ENCODE assay signal across 33 cellular contexts in the genomic region with DNA sequence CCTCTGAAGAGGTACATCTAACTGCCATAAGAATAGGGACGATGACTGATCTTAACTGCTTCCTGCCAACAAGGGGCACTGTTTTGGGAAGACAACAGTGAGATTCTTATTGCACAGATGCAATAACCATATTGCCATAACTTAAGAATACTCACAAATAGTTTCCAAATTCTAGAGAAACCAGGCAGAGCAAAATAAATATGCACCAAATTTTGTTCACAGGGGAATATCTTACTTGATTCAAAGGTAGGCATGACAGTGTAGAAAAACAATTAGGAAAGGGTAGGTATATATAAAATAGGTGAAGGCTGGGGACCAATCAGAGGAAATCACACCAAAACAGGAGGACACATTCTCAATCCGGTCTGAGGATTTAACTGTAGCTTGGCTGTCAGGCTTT. TPM values are rescaled to one million over a fixed set of nuclear protein-coding genes. Genes with fewer than 3 reads are reported as not detected.
"Had no signal": no experiment of that assay in that cellular context is flagged by ENCODE, and none has a peak within 500 bp of the region (broad histone marks: within the 10 kb centered on the region; RNA-seq: fewer than 3 reads in every experiment).

No MANE protein-coding gene starts in this region.

- H3K27me3 Mint-ChIP-seq: activated B cell treated with CpG ODN at 0.5 μM for 24 hours; activated CD4-positive, alpha-beta memory T cell treated with anti-CD3 and anti-CD28 coated beads for 36 hours; activated CD4-positive, alpha-beta T cell treated with anti-CD3 and anti-CD28 coated beads, Interleukin-2, amount 10 ng/mL, durations not matched to agents 24 days and 14 days; activated naive CD8-positive, alpha-beta T cell treated with anti-CD3 and anti-CD28 coated beads for 36 hours; activated T-cell treated with anti-CD3 and anti-CD28 coated beads, Interleukin-2, amount 50 U/mL, for 24 hours had no signal

- H3K27ac Mint-ChIP-seq: activated B cell treated with CpG ODN at 0.5 μM for 24 hours; activated CD4-positive, alpha-beta memory T cell treated with anti-CD3 and anti-CD28 coated beads for 36 hours; activated CD4-positive, alpha-beta T cell treated with anti-CD3 and anti-CD28 coated beads, Interleukin-2, amount 10 ng/mL, durations not matched to agents 24 days and 14 days; activated CD8-positive, alpha-beta memory T cell treated with anti-CD3 and anti-CD28 coated beads, Interleukin-2, amount 10 ng/mL, durations not matched to agents 7 days and 5 days; activated CD8-positive, alpha-beta T cell treated with anti-CD3 and anti-CD28 coated beads for 36 hours; activated naive CD4-positive, alpha-beta T cell treated with anti-CD3 and anti-CD28 coated beads for 36 hours; activated naive CD4-positive, alpha-beta T cell treated with anti-CD3 and anti-CD28 coated beads, Interleukin-2, amount 50 U/mL, for 72 hours; activated naive CD8-positive, alpha-beta T cell treated with anti-CD3 and anti-CD28 coated beads for 36 hours; activated T-cell treated with anti-CD3 and anti-CD28 coated beads, Interleukin-2, amount 50 U/mL, for 24 hours; T-helper 1 cell treated with Interleukin-12 subunit alpha and Interleukin-12 subunit beta and Interleukin-4 antibody, amounts not matched to agents 30 μg/mL and 1 μg/mL, for 36 hours; T-helper 2 cell treated with Interferon-gamma antibody and Interleukin-4, amounts not matched to agents 5 μg/mL and 100 μg/mL, for 36 hours had no signal

- H3K9me3 ChIP-seq: adrenal gland had no signal

- H3K4me3 ChIP-seq: adrenal gland, body of pancreas, breast epithelium had no signal

- H3K27ac ChIP-seq: adrenal gland, body of pancreas, brain microvascular endothelial cell, breast epithelium, VCaP had no signal

- H3K27me3 ChIP-seq: adrenal gland, body of pancreas, brain microvascular endothelial cell, breast epithelium had no signal

- DNase-seq: activated B cell treated with CpG ODN at 0.5 μM for 24 hours; activated CD4-positive, alpha-beta memory T cell treated with anti-CD3 and anti-CD28 coated beads for 36 hours; activated CD4-positive, alpha-beta T cell treated with anti-CD3 and anti-CD28 coated beads for 4 hours; activated CD4-positive, alpha-beta T cell treated with anti-CD3 and anti-CD28 coated beads, Interleukin-2, amount 10 ng/mL, durations not matched to agents 24 days and 14 days; activated CD4-positive, alpha-beta T cell treated with anti-CD3 and anti-CD28 coated beads, Interleukin-2, amount 50 U/mL, for 1 hour; activated CD4-positive, alpha-beta T cell treated with anti-CD3 and anti-CD28 coated beads, Interleukin-2, amount 50 U/mL, for 4 hours; activated CD4-positive, CD25-positive, alpha-beta regulatory T cell treated with anti-CD3 and anti-CD28 coated beads, Interleukin-2, amount 50 U/mL, for 72 hours; activated CD8-positive, alpha-beta memory T cell treated with anti-CD3 and anti-CD28 coated beads, Interleukin-2, amount 10 ng/mL, durations not matched to agents 7 days and 5 days; activated CD8-positive, alpha-beta memory T cell treated with anti-CD3 and anti-CD28 coated beads, Interleukin-2, amount 50 U/mL, for 48 hours; activated CD8-positive, alpha-beta T cell treated with anti-CD3 and anti-CD28 coated beads for 36 hours; activated effector memory CD4-positive, alpha-beta T cell treated with anti-CD3 and anti-CD28 coated beads, Interleukin-2, amount 50 U/mL, for 16 hours; activated gamma-delta T cell treated with Interleukin-2 at 50 U/mL for 16 hours; activated naive CD4-positive, alpha-beta T cell; activated naive CD4-positive, alpha-beta T cell treated with anti-CD3 and anti-CD28 coated beads for 36 hours; activated naive CD4-positive, alpha-beta T cell treated with anti-CD3 and anti-CD28 coated beads, Interleukin-2, amount 50 U/mL, for 16 hours; activated naive CD8-positive, alpha-beta T cell treated with anti-CD3 and anti-CD28 coated beads for 36 hours; activated T-cell treated with anti-CD3 and anti-CD28 coated beads, Interleukin-2, amount 50 U/mL, for 24 hours; activated T-cell treated with anti-CD3 and anti-CD28 coated beads, Interleukin-2, amount 50 U/mL, for 48 hours; adrenal gland; amniotic stem cell; aorta; body of pancreas; brain microvascular endothelial cell; central memory CD4-positive, alpha-beta T cell; T-helper 1 cell; T-helper 2 cell; T-helper 9 cell had no signal

- H3K36me3 ChIP-seq: adrenal gland, brain microvascular endothelial cell, breast epithelium had no signal

- H3K4me1 Mint-ChIP-seq: activated B cell treated with CpG ODN at 0.5 μM for 24 hours; activated CD4-positive, alpha-beta T cell treated with anti-CD3 and anti-CD28 coated beads, Interleukin-2, amount 10 ng/mL, durations not matched to agents 24 days and 14 days; activated CD8-positive, alpha-beta memory T cell treated with anti-CD3 and anti-CD28 coated beads, Interleukin-2, amount 10 ng/mL, durations not matched to agents 7 days and 5 days; activated naive CD8-positive, alpha-beta T cell treated with anti-CD3 and anti-CD28 coated beads for 36 hours had no signal

- ATAC-seq: activated CD8-positive, alpha-beta memory T cell treated with anti-CD3 and anti-CD28 coated beads, Interleukin-2, amount 10 ng/mL, durations not matched to agents 7 days and 5 days; activated CD8-positive, alpha-beta T cell treated with anti-CD3 and anti-CD28 coated beads for 36 hours; activated naive CD4-positive, alpha-beta T cell treated with anti-CD3 and anti-CD28 coated beads, Interleukin-2, amount 50 U/mL, for 72 hours; body of pancreas had no signal

- H3K4me3 Mint-ChIP-seq: activated B cell treated with CpG ODN at 0.5 μM for 24 hours; activated CD4-positive, alpha-beta memory T cell treated with anti-CD3 and anti-CD28 coated beads for 36 hours; activated CD4-positive, alpha-beta T cell treated with anti-CD3 and anti-CD28 coated beads, Interleukin-2, amount 10 ng/mL, durations not matched to agents 24 days and 14 days; activated CD8-positive, alpha-beta memory T cell treated with anti-CD3 and anti-CD28 coated beads, Interleukin-2, amount 10 ng/mL, durations not matched to agents 7 days and 5 days; activated CD8-positive, alpha-beta T cell treated with anti-CD3 and anti-CD28 coated beads for 36 hours; activated naive CD4-positive, alpha-beta T cell treated with anti-CD3 and anti-CD28 coated beads for 36 hours; activated naive CD8-positive, alpha-beta T cell treated with anti-CD3 and anti-CD28 coated beads for 36 hours; activated T-cell treated with anti-CD3 and anti-CD28 coated beads, Interleukin-2, amount 50 U/mL, for 24 hours; T-helper 1 cell treated with Interleukin-12 subunit alpha and Interleukin-12 subunit beta and Interleukin-4 antibody, amounts not matched to agents 30 μg/mL and 1 μg/mL, for 36 hours; T-helper 2 cell treated with Interferon-gamma antibody and Interleukin-4, amounts not matched to agents 5 μg/mL and 100 μg/mL, for 36 hours had no signal

- H3K4me1 ChIP-seq: adrenal gland, body of pancreas, breast epithelium had no signal

RNA-seq across cellular contexts. Expression of a gene that starts 49.9 kb away (rescaled TPM):
- total RNA-seq: cerebellum had no signal
